ENCODE assay signal across 8 cellular contexts in genomic region chr4:107824367-107825071, GRCh38. TPM values are rescaled to one million over a fixed set of nuclear protein-coding genes. Genes with fewer than 3 reads are reported as not detected.
A peak's percentile ranks its signal among the peaks of the same experiment; 100 is the strongest.
DNase-seq lines count a peak whose midpoint lies in the region; ATAC-seq and TF ChIP-seq lines count a peak whose summit lies in the region.

SGMS2 (plus strand) TSS chr4:107824932; CDS start chr4:107895554, 70,622 bp downstream.

- H3K36me3 Mint-ChIP-seq in activated naive CD4-positive, alpha-beta T cell treated with anti-CD3 and anti-CD28 coated beads, Interleukin-2, amount 50 U/mL, for 24 hours = no peaks in the 10 kb centered on the region

- H4K91ac ChIP-seq in neuronal stem cell (ENCODE audit: low read depth, low read length, poor library complexity) = no peak within 1 kb of the TSS

- peak within 1 kb of the TSS; percentile 86 for H3K18ac ChIP-seq in neuronal stem cell (ENCODE audit: low read length)

- peak within 1 kb of the TSS; percentile 4 for H2BK12ac ChIP-seq in neuronal stem cell (ENCODE audit: low read length)

- no peak for TF ChIP-seq CTCF in testis (IDR thresholded peaks at IDR 0.05)

- intact Hi-C loops in testis (cut with DNase I; ENCODE audit: low total_unique reads) = no loop called here

- peak within 1 kb of the TSS; percentile 85 for H3K4me3 Mint-ChIP-seq in activated naive CD4-positive, alpha-beta T cell treated with anti-CD3 and anti-CD28 coated beads, Interleukin-2, amount 50 U/mL, for 24 hours

- peak within 1 kb of the TSS; percentile 89 for H3K4me2 ChIP-seq in neuronal stem cell (ENCODE audit: insufficient read depth, low read length, poor library complexity, severe bottlenecking)

- no peak for TF ChIP-seq POLR2A in testis (IDR thresholded peaks at IDR 0.05)

- DNase-seq in AG08396 (ENCODE audit: low spot score) (peak; percentile 91), OCI-M1 (lab: John Stamatoyannopoulos, UW) (peak; percentile 57), glomerular endothelial cell (ENCODE audit: extremely low read depth, low read depth, low spot score) (peak; percentile 48), neuronal stem cell (ENCODE audit: low spot score) (peak; percentile 62), testis (peak; percentile 84)

- ATAC-seq in GM18868 (IDR thresholded peaks at IDR 0.05; ENCODE audit: unreplicated experiment) (peak; percentile 75), HG03103 (IDR thresholded peaks at IDR 0.05; ENCODE audit: low read depth, unreplicated experiment) (peak; percentile 43)

- no CpG with 5 or more reads among the region's 64 CpGs for WGBS in neuronal stem cell (ENCODE audit: extremely low coverage in 2 of 2, insufficient read length in 2 of 2, insufficient replicate concordance in 1 of 2), 2 donors
- 0 to 1% methylated on average over 3 to 48 of the region's 64 CpGs for whole genome bisulfite sequencing in testis, 2 donors

- H3K9me3 ChIP-seq in neuronal stem cell (replicated peaks in 1 of 2; ENCODE audit: control insufficient read depth in 2 of 2, insufficient read depth in 1 of 2, low read depth in 1 of 2, low read length in 2 of 2) (no peaks in the 10 kb centered on the region), testis (no peaks in the 10 kb centered on the region)

- H4K8ac ChIP-seq in neuronal stem cell (ENCODE audit: low read depth, low read length) = no peak within 1 kb of the TSS

- H3K27ac ChIP-seq in neuronal stem cell (replicated peaks; ENCODE audit: low read length) (no peak within 1 kb of the TSS), testis (peak within 1 kb of the TSS; percentile 61 to 83)

- peaks cover 40% of the 10 kb centered on the region for H3K27me3 Mint-ChIP-seq in activated naive CD4-positive, alpha-beta T cell treated with anti-CD3 and anti-CD28 coated beads, Interleukin-2, amount 50 U/mL, for 24 hours

- H3K4me1 Mint-ChIP-seq in activated naive CD4-positive, alpha-beta T cell treated with anti-CD3 and anti-CD28 coated beads, Interleukin-2, amount 50 U/mL, for 24 hours = peaks cover 12% of the 10 kb centered on the region

- H3K79me1 ChIP-seq in neuronal stem cell (ENCODE audit: low read depth, low read length) = no peaks in the 10 kb centered on the region

- peak within 1 kb of the TSS; percentile 97 for H2AFZ ChIP-seq in neuronal stem cell (ENCODE audit: low read length)

- no peak within 1 kb of the TSS for H2AK5ac ChIP-seq in neuronal stem cell (ENCODE audit: low read depth, low read length)

- no peak within 1 kb of the TSS for H3K27ac Mint-ChIP-seq in activated naive CD4-positive, alpha-beta T cell treated with anti-CD3 and anti-CD28 coated beads, Interleukin-2, amount 50 U/mL, for 24 hours

- H3K4me1 ChIP-seq in neuronal stem cell (ENCODE audit: control insufficient read depth in 2 of 2, insufficient read depth in 1 of 2, low read depth in 1 of 2, low read length in 2 of 2) = peaks cover 0 to 4% of the 10 kb centered on the region in 2 donors
- H3K4me1 ChIP-seq in testis = peaks cover 5% of the 10 kb centered on the region

- H2BK120ac ChIP-seq in neuronal stem cell (ENCODE audit: low read depth, low read length) = no peak within 1 kb of the TSS

- H3K9me3 Mint-ChIP-seq in activated naive CD4-positive, alpha-beta T cell treated with anti-CD3 and anti-CD28 coated beads, Interleukin-2, amount 50 U/mL, for 24 hours = no peaks in the 10 kb centered on the region

- H2BK5ac ChIP-seq in neuronal stem cell (ENCODE audit: low read length) = no peak within 1 kb of the TSS

- peak within 1 kb of the TSS; percentile 94 for H3K14ac ChIP-seq in neuronal stem cell (ENCODE audit: low read length)

- peak within 1 kb of the TSS; percentile 67 for H2BK15ac ChIP-seq in neuronal stem cell (ENCODE audit: low read length)

- H3K4me3 ChIP-seq in neuronal stem cell (ENCODE audit: low read length in 2 of 2) (peak within 1 kb of the TSS; percentile 50 to 91), testis (peak within 1 kb of the TSS; percentile 67 to 83)

- peak within 1 kb of the TSS; percentile 85 for H3K23ac ChIP-seq in neuronal stem cell (ENCODE audit: low read depth, low read length, poor library complexity)

- no peak within 1 kb of the TSS for H3K4ac ChIP-seq in neuronal stem cell (ENCODE audit: low read length)

- peak within 1 kb of the TSS; percentile 90 for H3K9ac ChIP-seq in neuronal stem cell (ENCODE audit: low read depth, low read length, poor library complexity)

- no peaks in the 10 kb centered on the region for H3K36me3 ChIP-seq in neuronal stem cell (replicated peaks in 1 of 2; ENCODE audit: control insufficient read depth in 2 of 2, insufficient read depth in 2 of 2, low read length in 2 of 2)
- H3K36me3 ChIP-seq in testis (ENCODE audit: low read depth, missing control alignments) = no peaks in the 10 kb centered on the region

- peaks cover 0 to 50% (median 18%) of the 10 kb centered on the region in 3 experiments for H3K27me3 ChIP-seq in neuronal stem cell (ENCODE audit: control insufficient read depth in 3 of 3, insufficient read depth in 3 of 3, low read depth in 1 of 3, low read length in 3 of 3)
- H3K27me3 ChIP-seq in testis = no peaks in the 10 kb centered on the region

RNA-seq across cellular contexts. Expression of gene SGMS2, which starts in this region (rescaled TPM):
- 45.4 and 47.6 TPM in 2 replicates for total RNA-seq in glomerular endothelial cell
- polyA plus RNA-seq in neuronal stem cell (2013, experiment 1 of 2) = 1.4 TPM
- polyA plus RNA-seq in neuronal stem cell (2013, experiment 2 of 2) = 1.3 TPM
- total RNA-seq in testis = 10 to 100 TPM; 22.2 to 31.7 TPM
- 24.2 TPM for polyA plus RNA-seq in testis (ENCODE audit: insufficient read depth, low read depth, low replicate concordance)
